8 cellular contexts compared by ENCODE assay signal in the genomic region with DNA sequence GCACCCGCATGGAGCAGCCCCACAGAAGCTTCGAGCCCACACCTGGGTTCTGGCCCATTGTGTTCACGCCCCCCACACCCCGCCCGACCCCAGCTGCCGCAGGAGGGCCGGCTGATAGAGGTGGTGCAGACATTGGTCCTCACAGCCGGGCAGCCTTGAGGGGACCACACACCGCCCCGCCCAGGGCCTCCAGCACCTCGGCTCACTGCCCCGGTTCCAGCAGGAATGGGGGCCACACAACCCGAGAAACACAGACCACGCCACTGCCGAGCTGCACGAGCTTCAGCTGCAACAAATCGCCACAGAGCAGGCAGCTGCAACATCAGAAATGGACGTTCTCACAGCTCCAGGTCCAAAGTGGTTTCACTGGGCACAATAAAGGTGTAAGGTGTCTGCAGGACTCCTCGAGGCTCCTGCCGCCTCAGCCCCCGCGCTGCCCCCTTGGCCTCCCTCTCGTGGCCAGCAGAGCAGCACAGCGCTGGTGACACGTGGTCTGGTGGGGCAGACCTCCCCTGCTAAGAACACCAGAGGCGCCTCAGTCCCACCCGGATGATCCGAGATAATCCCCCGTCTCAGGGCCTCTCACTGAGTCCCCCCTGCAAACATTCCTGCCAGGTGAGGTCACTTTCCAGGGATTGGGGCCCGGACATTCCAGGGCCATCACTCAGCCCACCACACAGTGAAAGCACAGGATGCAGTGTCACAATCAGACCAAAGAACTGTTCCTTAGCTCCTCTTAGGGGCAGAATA.
A peak's percentile ranks its signal among the peaks of the same experiment; 100 is the strongest.
DNase-seq lines count a peak whose midpoint lies in the region; ATAC-seq, FAIRE-seq and TF ChIP-seq lines count a peak whose summit lies in the region.

No MANE protein-coding gene starts in this region.

- H2AFZ ChIP-seq in HepG2 (ENCODE audit: low read length), result no peak overlapping the region

- H3K9ac ChIP-seq in HepG2 (ENCODE audit: insufficient read depth, low read depth, low read length), result peak overlapping the region; percentile 78

- H3K4me3 ChIP-seq in A549 (no peak overlapping the region), HepG2 (replicated peaks in 1 of 3; ENCODE audit: insufficient read depth in 1 of 3, low read depth in 2 of 3, low read length in 3 of 3) (peak overlapping the region in 2 of 3 experiments; percentile 38 to 65; a peak in 3 of 6 replicates)

- TF ChIP-seq CTCF in A549 (IDR thresholded peaks at IDR 0.05) (no peak), HepG2 (CRISPR knock-in tag; IDR thresholded peaks at IDR 0.05) (peak; percentile 57)

- POLR2A ChIA-PET in A549 (lab: Yijun Ruan, JAX), result no interaction called here
- POLR2A ChIA-PET in HepG2 (lab: Yijun Ruan, JAX), result interaction anchor here (1.0 to 7.0 kb wide), 20 partner anchors 9 to 297 kb away, joined by 3 to 141 read pairs (median 8); a partner anchor contains a TSS

- TF ChIP-seq POLR2A in A549 (IDR thresholded peaks at IDR 0.05; ENCODE audit: low read length) (no peak), HepG2 (IDR thresholded peaks at IDR 0.05; ENCODE audit: insufficient read depth in 1 of 2, low read depth in 2 of 2, low read length in 2 of 2) (no peak)

- DNase-seq in A549 (ENCODE audit: low read depth in 1 of 2, low spot score in 1 of 2) (peak; percentile 38 to 50), HS-5 (ENCODE audit: low read depth) (peak; percentile 86), cerebellar cortex (ENCODE audit: low spot score) (peak; percentile 88), HepG2 (ENCODE audit: low spot score) (peak; percentile 95), OCI-M2 (lab: John Stamatoyannopoulos, UW; ENCODE audit: unreplicated experiment) (no peak), NCI-H1092 (lab: John Stamatoyannopoulos, UW) (no peak)
- no peak for DNase-seq in activated CD4-positive, CD25-positive, alpha-beta regulatory T cell treated with anti-CD3 and anti-CD28 coated beads, Interleukin-2, amount 50 U/mL, for 72 hours

- H3K36me3 ChIP-seq in HepG2 (replicated peaks in 1 of 2; ENCODE audit: control insufficient read depth in 1 of 2, insufficient read depth in 2 of 2, low read length in 2 of 2), result no peaks in the 10 kb centered on the region

- ATAC-seq in A549, result peak; percentile 82 to 89
- peak; percentile 79 for ATAC-seq in HepG2
- ATAC-seq in HG02610 (IDR thresholded peaks at IDR 0.05; ENCODE audit: unreplicated experiment), result no peak

- H3K79me2 ChIP-seq in HepG2 (ENCODE audit: insufficient read depth, low read length), result no peaks in the 10 kb centered on the region

- H3K9me3 ChIP-seq in A549, result no peaks in the 10 kb centered on the region
- H3K9me3 ChIP-seq in HepG2 (ENCODE audit: low read length), result no peaks in the 10 kb centered on the region

- H3K4me2 ChIP-seq in A549 (peak overlapping the region; percentile 77), HepG2 (ENCODE audit: low read depth, low read length) (peak overlapping the region; percentile 97)

- FAIRE-seq in A549 (lab: Jason Lieb, UNC), result no peak
- FAIRE-seq in HepG2 (lab: Jason Lieb, UNC), result peak; percentile 70

- CTCF ChIA-PET in A549 (lab: Yijun Ruan, JAX), result interaction anchor here (0.5 to 2.0 kb wide), 8 partner anchors 13 to 128 kb away, joined by 3 to 7 read pairs (median 3); no protein-coding TSS in a partner anchor
- CTCF ChIA-PET in HepG2 (lab: Yijun Ruan, JAX; ENCODE audit: low intra/inter-chr PET ratio, low total read pairs), result interaction anchor here (0.9 to 1.0 kb wide), 2 partner anchors 15 to 117 kb away, joined by 3 read pairs; no protein-coding TSS in a partner anchor

- H3K4me1 ChIP-seq in A549, result peaks cover 20% of the 10 kb centered on the region
- H3K4me1 ChIP-seq in HepG2 (ENCODE audit: insufficient read depth, low read length), result peaks cover 92% of the 10 kb centered on the region

- H3K27ac ChIP-seq in A549 (peak overlapping the region; percentile 68 to 85; a peak in 5 of 6 replicates), HepG2 (ENCODE audit: extremely low read length, insufficient read depth, low read length) (peak overlapping the region; percentile 93)

- TF ChIP-seq EP300 in A549 (IDR thresholded peaks at IDR 0.05) (no peak), HepG2 (IDR thresholded peaks at IDR 0.05; ENCODE audit: low read depth in 2 of 2, low read length in 2 of 2) (peak in 1 of 2 experiments; percentile 89; a peak in 2 of 4 replicates), HepG2 (CRISPR knock-in tag; IDR thresholded peaks at IDR 0.05; ENCODE audit: borderline replicate concordance) (peak; percentile 91)

- TF ChIP-seq RAD21 in A549 (conservative IDR thresholded peaks at IDR 0.05 in 1 of 2, IDR thresholded peaks at IDR 0.05 in 1 of 2), result no peak
- peak; percentile 41; the same call in 1 of the 2 replicates for TF ChIP-seq RAD21 in HepG2 (CRISPR knock-in tag; IDR thresholded peaks at IDR 0.05)

- BruUV-seq in HepG2 (replicated peaks; lab: Mats Ljungman, UMichigan), result TSS peak; percentile 74

- H3K27me3 ChIP-seq in HepG2 (ENCODE audit: control insufficient read depth in 1 of 2, insufficient read depth in 2 of 2, low read length in 2 of 2), result peaks cover 0 to 24% of the 10 kb centered on the region in 2 experiments; a peak in 2 of 5 replicates

- H4K20me1 ChIP-seq in HepG2 (ENCODE audit: insufficient read depth, low read length), result no peaks in the 10 kb centered on the region

- intact Hi-C loops in HepG2 (cut with micrococcal nuclease; ENCODE audit: unreplicated experiment), result loop anchor here (2.0 to 10.0 kb wide), 2 partner anchors 27 to 63 kb away; a partner anchor contains a TSS

- in situ Hi-C loops in HepG2 (cut with HindIII; ENCODE audit: extremely low pct_ligation_motif_present, low pct_unique_long_range_greater_than_20kb), result no loop called here

- 43% methylated on average over 7 of the region's 30 CpGs for WGBS in A549 (ENCODE audit: missing lambda C conversion rate)
- WGBS in HepG2 (ENCODE audit: low lambda C conversion rate), result 47% methylated on average over 6 of the region's 30 CpGs

TF ChIP-seq in A549, 52 proteins besides CTCF, POLR2A, EP300 and RAD21 (continues in another document):
- TF ChIP-seq RARB (CRISPR knock-in tag; IDR thresholded peaks at IDR 0.05), result no peak
- TF ChIP-seq, protein P1, sequence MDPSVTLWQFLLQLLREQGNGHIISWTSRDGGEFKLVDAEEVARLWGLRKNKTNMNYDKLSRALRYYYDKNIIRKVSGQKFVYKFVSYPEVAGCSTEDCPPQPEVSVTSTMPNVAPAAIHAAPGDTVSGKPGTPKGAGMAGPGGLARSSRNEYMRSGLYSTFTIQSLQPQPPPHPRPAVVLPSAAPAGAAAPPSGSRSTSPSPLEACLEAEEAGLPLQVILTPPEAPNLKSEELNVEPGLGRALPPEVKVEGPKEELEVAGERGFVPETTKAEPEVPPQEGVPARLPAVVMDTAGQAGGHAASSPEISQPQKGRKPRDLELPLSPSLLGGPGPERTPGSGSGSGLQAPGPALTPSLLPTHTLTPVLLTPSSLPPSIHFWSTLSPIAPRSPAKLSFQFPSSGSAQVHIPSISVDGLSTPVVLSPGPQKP (IDR thresholded peaks at IDR 0.05; ENCODE audit: low read depth, low read length), result no peak
- TF ChIP-seq FOSB (CRISPR knock-in tag; IDR thresholded peaks at IDR 0.05), result no peak
- TF ChIP-seq BHLHE40 (IDR thresholded peaks at IDR 0.05; ENCODE audit: low read depth, low read length), result no peak
- TF ChIP-seq JUNB (IDR thresholded peaks at IDR 0.05), result no peak; the same call in 1 of the 2 replicates
- no peak for TF ChIP-seq FOSL2 (IDR thresholded peaks at IDR 0.05)
- peak; percentile 53; the same call in 1 of the 2 replicates for TF ChIP-seq FOSL2 (CRISPR knock-in tag; IDR thresholded peaks at IDR 0.05)
- no peak for TF ChIP-seq EHMT2 (IDR thresholded peaks at IDR 0.05; ENCODE audit: low read depth)
- no peak for TF ChIP-seq PHF8 (IDR thresholded peaks at IDR 0.05; ENCODE audit: borderline replicate concordance, low read depth)
- no peak for TF ChIP-seq RNF2 (IDR thresholded peaks at IDR 0.05; ENCODE audit: borderline replicate concordance, low read depth)
- TF ChIP-seq, protein P2, sequence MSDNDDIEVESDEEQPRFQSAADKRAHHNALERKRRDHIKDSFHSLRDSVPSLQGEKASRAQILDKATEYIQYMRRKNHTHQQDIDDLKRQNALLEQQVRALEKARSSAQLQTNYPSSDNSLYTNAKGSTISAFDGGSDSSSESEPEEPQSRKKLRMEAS (IDR thresholded peaks at IDR 0.05), result peak; percentile 52

TF ChIP-seq in HepG2, 621 proteins besides CTCF, POLR2A, EP300 and RAD21 (continues in another document):
- TF ChIP-seq MYC (CRISPR knock-in tag; IDR thresholded peaks at IDR 0.05; ENCODE audit: borderline replicate concordance), result peak; percentile 94
- peak; percentile 99 for TF ChIP-seq FOSL2 (CRISPR knock-in tag; IDR thresholded peaks at IDR 0.05)
- TF ChIP-seq NFIC (IDR thresholded peaks at IDR 0.05; ENCODE audit: low read length), result no peak
- TF ChIP-seq, protein P2 (IDR thresholded peaks at IDR 0.05), result peak; percentile 94
- TF ChIP-seq ZNF772 (CRISPR knock-in tag; IDR thresholded peaks at IDR 0.05), result peak; percentile 64; the same call in 1 of the 2 replicates
- no peak for TF ChIP-seq PHB2 (IDR thresholded peaks at IDR 0.05; ENCODE audit: partially characterized antibody)

Comparison
In these comparisons a context has a peak if more than half of its experiments do, and no peak if none do; other contexts are left out.
1. DNase-seq: peak in A549 (2 of 2), HS-5 (single experiment), cerebellar cortex (single experiment) and HepG2 (single experiment); none in OCI-M2 (single experiment), activated CD4-positive, CD25-positive, alpha-beta regulatory T cell treated with anti-CD3 and anti-CD28 coated beads, Interleukin-2, amount 50 U/mL, for 72 hours (single experiment) and NCI-H1092 (single experiment).